ENCODE assay signal across 12 cellular contexts in genomic region chr16:14409563-14409962, GRCh38.
DNase-seq lines count a peak whose midpoint lies in the region; ATAC-seq and TF ChIP-seq lines count a peak whose summit lies in the region.
"Had no signal": no experiment of that assay in that cellular context is flagged by ENCODE, and none has a peak within 500 bp of the region (broad histone marks: within the 10 kb centered on the region; RNA-seq: fewer than 3 reads in every experiment).

No MANE protein-coding gene starts in this region.

- H3K9me3 Mint-ChIP-seq in activated CD8-positive, alpha-beta T cell treated with anti-CD3 and anti-CD28 coated beads for 36 hours: no peaks in the 10 kb centered on the region

- no peaks in the 10 kb centered on the region for H4K20me1 ChIP-seq in PC-9 (ENCODE audit: insufficient read depth)

- H3K79me2 ChIP-seq in PC-9 (ENCODE audit: low read depth): no peaks in the 10 kb centered on the region

- no peaks in the 10 kb centered on the region for H3K9me2 ChIP-seq in PC-9 (ENCODE audit: insufficient read depth)

- no peaks in the 10 kb centered on the region for H3K9me3 ChIP-seq in PC-9 (ENCODE audit: insufficient read depth, low read depth)

- H3K27me3 ChIP-seq in PC-9 (ENCODE audit: insufficient read depth, low read depth): no peaks in the 10 kb centered on the region
- H3K27me3 ChIP-seq: dorsolateral prefrontal cortex had no signal

- no peak for TF ChIP-seq CTCF in PC-9 (conservative IDR thresholded peaks at IDR 0.05)
- TF ChIP-seq CTCF in activated CD8-positive, alpha-beta T cell treated with anti-CD3 and anti-CD28 coated beads for 36 hours (IDR thresholded peaks at IDR 0.05): no peak

- no peak overlapping the region for H3K4me3 ChIP-seq in PC-9
- H3K4me3 ChIP-seq: dorsolateral prefrontal cortex had no signal

- no peaks in the 10 kb centered on the region for H3K4me1 Mint-ChIP-seq in activated CD8-positive, alpha-beta T cell treated with anti-CD3 and anti-CD28 coated beads for 36 hours (ENCODE audit: low read depth)

- no peak overlapping the region for H3K4me3 Mint-ChIP-seq in activated CD8-positive, alpha-beta T cell treated with anti-CD3 and anti-CD28 coated beads for 36 hours

- H3K27me3 Mint-ChIP-seq in activated CD8-positive, alpha-beta T cell treated with anti-CD3 and anti-CD28 coated beads for 36 hours: no peaks in the 10 kb centered on the region

- DNase-seq in Caki2 (ENCODE audit: low read depth) (peak; percentile 95), PC-9 (peak; percentile 63 to 79), fibroblast of gingiva (ENCODE audit: low read depth) (peak; percentile 97), posterior vena cava (ENCODE audit: low spot score) (peak; percentile 87), GF-D8 (lab: John Stamatoyannopoulos, UW) (no peak)
- DNase-seq in activated CD4-positive, alpha-beta T cell treated with anti-CD3 and anti-CD28 coated beads for 1 hour: no peak
- no peak for DNase-seq in activated CD8-positive, alpha-beta T cell treated with anti-CD3 and anti-CD28 coated beads for 36 hours
- DNase-seq: dorsolateral prefrontal cortex; NCI-H1694; SIG-M5; stimulated activated CD4-positive, alpha-beta T cell treated with anti-CD3 and anti-CD28 coated beads, Interleukin-2, amount 100 ng/mL, for 48 hours had no signal

- no peak for ATAC-seq in GM21360 (IDR thresholded peaks at IDR 0.05; ENCODE audit: unreplicated experiment)
- no peak for ATAC-seq in activated CD8-positive, alpha-beta T cell treated with anti-CD3 and anti-CD28 coated beads for 36 hours

- peaks cover 23% of the 10 kb centered on the region for H3F3A ChIP-seq in PC-9 (ENCODE audit: insufficient read depth, low read depth)

- POLR2A ChIA-PET in PC-9 (lab: Charles Lee; ENCODE audit: unreplicated experiment): interaction anchor here (0.7 kb wide), 1 partner anchor 42 kb away, joined by 3 read pairs; no protein-coding TSS in a partner anchor
- POLR2A ChIA-PET in activated CD8-positive, alpha-beta T cell treated with anti-CD3 and anti-CD28 coated beads for 36 hours (lab: Charles Lee): no interaction called here

- no peaks in the 10 kb centered on the region for H3K36me3 Mint-ChIP-seq in activated CD8-positive, alpha-beta T cell treated with anti-CD3 and anti-CD28 coated beads for 36 hours (ENCODE audit: low read depth)

- H3K4me2 ChIP-seq in PC-9: no peak overlapping the region

- H3K27ac Mint-ChIP-seq in activated CD8-positive, alpha-beta T cell treated with anti-CD3 and anti-CD28 coated beads for 36 hours: no peak overlapping the region

- H3K36me3 ChIP-seq in PC-9 (ENCODE audit: low read depth): no peaks in the 10 kb centered on the region

- intact Hi-C loops in PC-9 (cut with micrococcal nuclease; ENCODE audit: unreplicated experiment) (no loop called here), posterior vena cava (cut with DNase I) (no loop called here)
- intact Hi-C loops in activated CD8-positive, alpha-beta T cell treated with anti-CD3 and anti-CD28 coated beads for 36 hours (cut with micrococcal nuclease): no loop called here

- CTCF ChIA-PET in PC-9 (lab: Charles Lee): no interaction called here
- CTCF ChIA-PET in activated CD8-positive, alpha-beta T cell treated with anti-CD3 and anti-CD28 coated beads for 36 hours (lab: Charles Lee): no interaction called here

- no TSS peak for BruUV-seq in PC-9 (replicated peaks; lab: Mats Ljungman, UMichigan)

- H2AFZ ChIP-seq in PC-9: no peak overlapping the region

- H3K27ac ChIP-seq in PC-9: no peak overlapping the region; the same call in 1 of the 2 replicates
- H3K27ac ChIP-seq: dorsolateral prefrontal cortex had no signal

- H3K4me1 ChIP-seq in PC-9 (replicated peaks; ENCODE audit: insufficient read depth): no peaks in the 10 kb centered on the region

- in situ Hi-C loops in Caki2 (cut with HindIII; ENCODE audit: low pct_unique_long_range_greater_than_20kb, low sequenced_read_pairs): no loop called here

Comparison
In these comparisons a context has a peak if more than half of its experiments do, and no peak if none do; other contexts are left out.
1. DNase-seq: peak in Caki2 (single experiment), PC-9 (2 of 2), fibroblast of gingiva (single experiment) and posterior vena cava (single experiment); none in activated CD4-positive, alpha-beta T cell treated with anti-CD3 and anti-CD28 coated beads for 1 hour (single experiment), GF-D8 (single experiment) and activated CD8-positive, alpha-beta T cell treated with anti-CD3 and anti-CD28 coated beads for 36 hours (single experiment).